ENCODE assay signal across 30 cellular contexts in the genomic region with DNA sequence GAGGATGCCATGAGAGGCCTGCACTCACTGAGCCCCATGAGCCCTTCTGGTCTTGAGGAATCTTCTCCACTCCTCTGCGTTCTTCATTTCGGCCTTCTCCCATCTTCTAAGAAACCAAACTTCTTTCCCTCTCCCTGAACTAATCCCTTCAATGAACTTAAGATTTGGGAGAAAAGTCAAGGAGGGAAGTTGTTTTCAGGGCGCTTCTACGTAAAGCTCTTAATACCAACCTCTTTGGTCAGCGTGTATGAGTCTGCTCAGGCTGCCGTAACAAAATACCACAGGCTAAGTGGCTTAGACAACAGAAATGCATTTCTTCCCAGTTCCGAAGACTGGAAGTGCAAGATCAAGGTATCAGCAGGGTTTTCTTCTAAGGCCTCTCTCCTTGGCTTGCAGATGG.
"Had no signal": no experiment of that assay in that cellular context is flagged by ENCODE, and none has a peak within 500 bp of the region (broad histone marks: within the 10 kb centered on the region; RNA-seq: fewer than 3 reads in every experiment).

No MANE protein-coding gene starts in this region.

- H3K27ac ChIP-seq: adrenal gland, body of pancreas, brain microvascular endothelial cell, breast epithelium, VCaP had no signal

- H3K9me3 ChIP-seq: adrenal gland, body of pancreas, breast epithelium had no signal

- DNase-seq: activated B cell treated with CpG ODN at 0.5 μM for 24 hours; activated CD4-positive, alpha-beta memory T cell treated with anti-CD3 and anti-CD28 coated beads for 36 hours; activated CD4-positive, alpha-beta T cell treated with anti-CD3 and anti-CD28 coated beads for 4 hours; activated CD4-positive, alpha-beta T cell treated with anti-CD3 and anti-CD28 coated beads, Interleukin-2, amount 10 ng/mL, durations not matched to agents 24 days and 14 days; activated CD4-positive, alpha-beta T cell treated with anti-CD3 and anti-CD28 coated beads, Interleukin-2, amount 50 U/mL, for 1 hour; activated CD4-positive, alpha-beta T cell treated with anti-CD3 and anti-CD28 coated beads, Interleukin-2, amount 50 U/mL, for 4 hours; activated CD4-positive, CD25-positive, alpha-beta regulatory T cell treated with anti-CD3 and anti-CD28 coated beads, Interleukin-2, amount 50 U/mL, for 72 hours; activated CD8-positive, alpha-beta memory T cell treated with anti-CD3 and anti-CD28 coated beads, Interleukin-2, amount 50 U/mL, for 4 hours; activated CD8-positive, alpha-beta T cell treated with anti-CD3 and anti-CD28 coated beads for 36 hours; activated effector memory CD4-positive, alpha-beta T cell treated with anti-CD3 and anti-CD28 coated beads, Interleukin-2, amount 50 U/mL, for 16 hours; activated gamma-delta T cell treated with Interleukin-2 at 50 U/mL for 16 hours; activated naive CD4-positive, alpha-beta T cell; activated naive CD4-positive, alpha-beta T cell treated with anti-CD3 and anti-CD28 coated beads for 36 hours; activated naive CD4-positive, alpha-beta T cell treated with anti-CD3 and anti-CD28 coated beads, Interleukin-2, amount 50 U/mL, for 16 hours; activated naive CD8-positive, alpha-beta T cell treated with anti-CD3 and anti-CD28 coated beads for 36 hours; activated T-cell treated with anti-CD3 and anti-CD28 coated beads for 4 hours; activated T-cell treated with anti-CD3 and anti-CD28 coated beads, Interleukin-2, amount 50 U/mL, for 1 hour; activated T-cell treated with anti-CD3 and anti-CD28 coated beads, Interleukin-2, amount 50 U/mL, for 4 hours; activated T-cell treated with anti-CD3 and anti-CD28 coated beads, Interleukin-2, amount 50 U/mL, for 72 hours; adrenal gland; amniotic stem cell; aorta; body of pancreas; brain microvascular endothelial cell; central memory CD4-positive, alpha-beta T cell; T-helper 1 cell; T-helper 2 cell; T-helper 9 cell had no signal

- H3K27me3 ChIP-seq: adrenal gland, body of pancreas, brain microvascular endothelial cell, breast epithelium had no signal

- H3K4me3 ChIP-seq: adrenal gland, body of pancreas, breast epithelium had no signal

- H3K36me3 ChIP-seq: adrenal gland, brain microvascular endothelial cell, breast epithelium had no signal
